Comparison of ENCODE assay signal across 7 cellular contexts in genomic region chr5:69492391-69493234, GRCh38. TPM values are rescaled to one million over a fixed set of nuclear protein-coding genes. Genes with fewer than 3 reads are reported as not detected.
DNase-seq lines count a peak whose midpoint lies in the region; ATAC-seq and TF ChIP-seq lines count a peak whose summit lies in the region.

TSS of gene OCLN (plus strand) at chr5:69492790. CDS start at chr5:69504245, 11,455 bp downstream.

- TF ChIP-seq CTCF in GM12875 (IDR thresholded peaks at IDR 0.05; ENCODE audit: borderline replicate concordance, insufficient read depth, low read depth, low read length) (no peak), omental fat pad (IDR thresholded peaks at IDR 0.05) (no peak)

- peak; percentile 54 for DNase-seq in NCI-H2107 treated with DMSO at 0.1 percent for 48 hours (lab: John Stamatoyannopoulos, UW; ENCODE audit: unreplicated experiment)
- peak; percentile 66 for DNase-seq in activated CD8-positive, alpha-beta memory T cell treated with anti-CD3 and anti-CD28 coated beads, Interleukin-2, amount 50 U/mL, for 48 hours
- DNase-seq in germinal center (ENCODE audit: low spot score) = peak; percentile 38
- DNase-seq in omental fat pad (ENCODE audit: low spot score) = no peak

- ATAC-seq in HG02588 (IDR thresholded peaks at IDR 0.05; ENCODE audit: unreplicated experiment) = peak; percentile 55
- peak; percentile 53 for ATAC-seq in omental fat pad (ENCODE audit: low FRiP score)
- no peak for ATAC-seq in HG03521 (IDR thresholded peaks at IDR 0.05; ENCODE audit: unreplicated experiment)

- peak within 1 kb of the TSS; percentile 86 for H3K4me3 ChIP-seq in GM12875 (ENCODE audit: low read depth, low read length)

RNA-seq across cellular contexts. Expression of gene OCLN, which starts in this region (rescaled TPM):
- 10 to 100 TPM in 1 of 4 donors, 1 to 10 TPM in 3; 2.2 to 10.6 (median 6.2) TPM for total RNA-seq in omental fat pad
